In genomic region chr1:211829343-211830054, GRCh38 we compare ENCODE assay signal across 8 cellular contexts.
DNase-seq lines count a peak whose midpoint lies in the region; ATAC-seq and TF ChIP-seq lines count a peak whose summit lies in the region.

No MANE protein-coding gene starts in this region.

- TF ChIP-seq CTCF in DOHH2 (IDR thresholded peaks at IDR 0.05; ENCODE audit: low read depth, low read length, poor library complexity, severe bottlenecking) (no peak), Loucy (conservative IDR thresholded peaks at IDR 0.05; ENCODE audit: low read length) (no peak), WERI-Rb-1 (IDR thresholded peaks at IDR 0.05; ENCODE audit: low read depth, low read length) (peak; percentile 45), foreskin fibroblast (IDR thresholded peaks at IDR 0.05; ENCODE audit: low read depth, low read length) (no peak), nephron progenitor cell (IDR thresholded peaks at IDR 0.05) (peak; percentile 11)

- H3K36me3 ChIP-seq in DOHH2 (ENCODE audit: control insufficient read depth, low read length) (peaks cover 5% of the 10 kb centered on the region; the same call in 1 of the 2 replicates), Loucy (ENCODE audit: insufficient read depth, low read length) (no peaks in the 10 kb centered on the region), WERI-Rb-1 (peaks cover 38% of the 10 kb centered on the region)

- peak overlapping the region; percentile 65 for H3K9ac ChIP-seq in Loucy (ENCODE audit: low read depth, low read length, poor library complexity, severe bottlenecking)

- H3K4me3 Mint-ChIP-seq in nephron progenitor cell = peak overlapping the region; percentile 96

- H3K4me1 ChIP-seq in DOHH2 (ENCODE audit: control insufficient read depth, low read length) = peaks cover 20% of the 10 kb centered on the region
- peaks cover 52% of the 10 kb centered on the region for H3K4me1 ChIP-seq in Loucy (ENCODE audit: insufficient read depth, low read length, poor library complexity, severe bottlenecking)

- H3K4me1 Mint-ChIP-seq in nephron progenitor cell = peaks cover 13% of the 10 kb centered on the region

- H3K27ac Mint-ChIP-seq in nephron progenitor cell = no peak overlapping the region

- DNase-seq in WERI-Rb-1 (peak; percentile 68), foreskin fibroblast (peak; percentile 8 to 58), nephron progenitor cell (peak; percentile 52), NCI-H1048 (lab: John Stamatoyannopoulos, UW) (no peak), GM19240 (ENCODE audit: insufficient read length, low spot score) (no peak)

- peak overlapping the region; percentile 85 for H3K4me2 ChIP-seq in DOHH2 (ENCODE audit: low read length)
- H3K4me2 ChIP-seq in Loucy (ENCODE audit: low read depth, low read length, poor library complexity, severe bottlenecking) = peak overlapping the region; percentile 97

- no peaks in the 10 kb centered on the region for H4K20me1 ChIP-seq in DOHH2 (ENCODE audit: control insufficient read depth, insufficient read depth, low read depth, low read length)
- peaks cover 27% of the 10 kb centered on the region for H4K20me1 ChIP-seq in Loucy (ENCODE audit: insufficient read depth, low read length, poor library complexity, severe bottlenecking)

- peaks cover 10% of the 10 kb centered on the region for H3F3A ChIP-seq in DOHH2 (ENCODE audit: control insufficient read depth, insufficient read depth)
- peaks cover 7% of the 10 kb centered on the region; the same call in 1 of the 2 replicates for H3F3A ChIP-seq in Loucy (ENCODE audit: low read depth)

- no peaks in the 10 kb centered on the region for H3K9me3 ChIP-seq in DOHH2 (ENCODE audit: control insufficient read depth, insufficient read depth, low read length)
- H3K9me3 ChIP-seq in Loucy (ENCODE audit: insufficient read depth, low read depth, low read length) = no peaks in the 10 kb centered on the region
- H3K9me3 ChIP-seq in WERI-Rb-1 (ENCODE audit: severe bottlenecking) = no peaks in the 10 kb centered on the region

- H3K27me3 ChIP-seq in DOHH2 (ENCODE audit: control insufficient read depth, low read length) (no peaks in the 10 kb centered on the region), Loucy (ENCODE audit: insufficient read depth, low read length, poor library complexity, severe bottlenecking) (no peaks in the 10 kb centered on the region), WERI-Rb-1 (ENCODE audit: insufficient read depth, low read depth, severe bottlenecking) (no peaks in the 10 kb centered on the region)

- H3K27ac ChIP-seq in DOHH2 (ENCODE audit: low read depth, low read length) = no peak overlapping the region
- H3K27ac ChIP-seq in WERI-Rb-1 = peak overlapping the region; percentile 88

- peaks cover 34% of the 10 kb centered on the region for H3K27me3 Mint-ChIP-seq in nephron progenitor cell (ENCODE audit: low read depth, poor library complexity)

- no peaks in the 10 kb centered on the region for H3K9me2 ChIP-seq in DOHH2 (replicated peaks; ENCODE audit: control insufficient read depth, low read length)
- H3K9me2 ChIP-seq in Loucy (replicated peaks; ENCODE audit: low read depth, low read length) = no peaks in the 10 kb centered on the region

- 0 out of 2 replicates have a peak overlapping the region, but pooled peaks have one; percentile 7 for H2AFZ ChIP-seq in Loucy (ENCODE audit: low read length)

- H3K36me3 Mint-ChIP-seq in nephron progenitor cell (ENCODE audit: low read depth) = peaks cover 3% of the 10 kb centered on the region

- H3K4me3 ChIP-seq in DOHH2 (ENCODE audit: low read length) (peak overlapping the region; percentile 76), Loucy (ENCODE audit: low read length, poor library complexity, severe bottlenecking) (peak overlapping the region; percentile 80), WERI-Rb-1 (ENCODE audit: low read depth, low read length) (peak overlapping the region; percentile 83), foreskin fibroblast (ENCODE audit: low read depth in 1 of 2, low read length in 2 of 2) (peak overlapping the region; percentile 61 to 77)

- ATAC-seq in HG03378 (IDR thresholded peaks at IDR 0.05; ENCODE audit: unreplicated experiment) = no peak

- no peaks in the 10 kb centered on the region for H3K9me3 Mint-ChIP-seq in nephron progenitor cell

- H3K79me2 ChIP-seq in DOHH2 (ENCODE audit: control insufficient read depth, low read length) = peaks cover 2% of the 10 kb centered on the region; the same call in 1 of the 2 replicates
- H3K79me2 ChIP-seq in Loucy (ENCODE audit: insufficient read depth, low read length) = peaks cover 32% of the 10 kb centered on the region

Comparison
In these comparisons a context has a peak if more than half of its experiments do, and no peak if none do; other contexts are left out.
1. CTCF ChIP-seq: peak in WERI-Rb-1 (single experiment) and nephron progenitor cell (single experiment); none in DOHH2 (single experiment), Loucy (single experiment) and foreskin fibroblast (single experiment).
2. DNase-seq: peak in WERI-Rb-1 (single experiment), foreskin fibroblast (2 of 2) and nephron progenitor cell (single experiment); none in NCI-H1048 (single experiment) and GM19240 (single experiment).
3. Peak in every context shown above with its lines, with median percentiles within 50 percentile points of each other: H3K4me3 ChIP-seq.